In genomic region chr18:27797484-27797883, GRCh38 we compare ENCODE assay signal across 13 cellular contexts.
"Had no signal": no experiment of that assay in that cellular context is flagged by ENCODE, and none has a peak within 500 bp of the region (broad histone marks: within the 10 kb centered on the region; RNA-seq: fewer than 3 reads in every experiment).

No MANE protein-coding gene starts in this region.

- H3K36me3 ChIP-seq: adrenal gland, ovary, sigmoid colon had no signal

- H3K4me3 Mint-ChIP-seq: brain had no signal

- H3K9me3 ChIP-seq: adrenal gland, ovary, sigmoid colon had no signal

- H3K27me3 Mint-ChIP-seq: brain had no signal

- ATAC-seq: left ventricle myocardium superior; stimulated activated naive CD8-positive, alpha-beta T cell treated with anti-CD3 and anti-CD28 coated beads, Interleukin-15, Interleukin-2, amounts not matched to agents 100 U/mL and 50 U/mL, for 24 hours had no signal

- H3K27ac Mint-ChIP-seq: brain had no signal

- H3K27ac ChIP-seq: adrenal gland, ovary, sigmoid colon had no signal

- H3K36me3 Mint-ChIP-seq: brain had no signal

- H3K4me1 ChIP-seq: adrenal gland, sigmoid colon had no signal

- DNase-seq: activated CD4-positive, CD25-positive, alpha-beta regulatory T cell; activated naive CD4-positive, alpha-beta T cell treated with anti-CD3 and anti-CD28 coated beads, Interleukin-2, amount 50 U/mL, for 16 hours; activated T-cell treated with anti-CD3 and anti-CD28 coated beads, Interleukin-2, amount 50 U/mL, for 1 hour; adrenal gland; effector memory CD4-positive, alpha-beta T cell; hippocampal formation; left ventricle myocardium superior; mesendoderm; ovary; sigmoid colon; stimulated activated CD4-positive, alpha-beta T cell treated with anti-CD3 and anti-CD28 coated beads, Interleukin-2, amount 100 ng/mL, for 48 hours; stimulated activated naive CD8-positive, alpha-beta T cell treated with anti-CD3 and anti-CD28 coated beads, Interleukin-15, Interleukin-2, amounts not matched to agents 100 U/mL and 50 U/mL, for 24 hours had no signal

- H3K27me3 ChIP-seq: adrenal gland, ovary, sigmoid colon had no signal

- H3K4me3 ChIP-seq: adrenal gland, ovary, sigmoid colon had no signal
